In the genomic region with DNA sequence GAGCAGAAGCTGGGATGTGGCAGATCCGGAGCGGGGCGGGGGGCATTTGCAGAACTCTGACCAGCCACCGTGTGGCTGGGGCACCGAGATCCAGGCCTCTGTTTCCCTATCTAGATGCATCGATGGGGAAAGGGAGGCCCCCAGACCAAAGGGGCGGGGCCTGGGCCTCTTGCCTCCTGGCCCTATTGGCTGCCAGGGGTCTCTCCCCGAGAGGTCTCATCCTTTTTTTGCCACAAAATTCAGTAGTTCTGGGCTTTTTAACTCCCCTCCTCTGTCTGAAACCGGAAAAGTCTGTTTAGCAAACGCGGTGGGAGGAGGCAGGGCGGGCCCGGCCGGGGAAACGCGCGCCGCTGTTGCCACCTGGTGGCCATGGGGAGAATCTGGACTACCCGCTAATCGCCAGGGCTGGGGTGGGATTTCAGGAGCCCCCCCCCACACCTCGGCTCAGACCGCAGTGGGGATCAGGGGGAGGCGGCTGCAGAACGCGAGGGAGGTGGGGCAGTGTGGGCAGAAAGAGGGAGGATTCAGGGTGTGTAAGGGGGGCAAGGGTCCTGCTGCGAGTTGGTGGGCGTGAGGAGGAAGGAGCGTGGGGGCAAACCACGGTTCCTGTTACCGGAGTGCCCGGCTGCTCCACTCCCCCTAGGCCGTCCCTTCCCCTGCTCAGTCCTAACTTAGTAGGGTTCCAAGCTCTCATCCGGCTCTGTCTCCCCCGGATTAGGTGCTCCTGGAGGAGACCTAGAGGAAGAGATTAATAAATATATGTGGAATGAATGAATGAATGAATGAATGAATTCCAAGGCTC, we compare ENCODE assay signal across 8 cellular contexts. TPM values are rescaled to one million over a fixed set of nuclear protein-coding genes. Genes with fewer than 3 reads are reported as not detected.
DNase-seq lines count a peak whose midpoint lies in the region; FAIRE-seq and TF ChIP-seq lines count a peak whose summit lies in the region.

No MANE protein-coding gene starts in this region.

- H3K27ac ChIP-seq in astrocyte (ENCODE audit: low read depth, low read length): no peak overlapping the region

- no peaks in the 10 kb centered on the region for H4K20me1 ChIP-seq in astrocyte (ENCODE audit: insufficient read depth, low read length)

- H3K4me2 ChIP-seq in astrocyte (ENCODE audit: low read length): peak overlapping the region; percentile 80

- peaks cover 3% of the 10 kb centered on the region for H3K9me3 ChIP-seq in astrocyte (ENCODE audit: insufficient read depth, low read depth, low read length)

- H3K79me2 ChIP-seq in astrocyte (ENCODE audit: insufficient read depth, low read length): no peaks in the 10 kb centered on the region

- H3K36me3 ChIP-seq in astrocyte (ENCODE audit: insufficient read depth, low read length): no peaks in the 10 kb centered on the region

- H3K27me3 ChIP-seq in astrocyte (ENCODE audit: insufficient read depth, low read length): no peaks in the 10 kb centered on the region

- H3K4me1 ChIP-seq in astrocyte (ENCODE audit: insufficient read depth, low read length): no peaks in the 10 kb centered on the region

- DNase-seq in SIG-M5 treated with dmso at 0.1 percent for 504 hours (lab: John Stamatoyannopoulos, UW; ENCODE audit: unreplicated experiment): peak; percentile 78
- no peak for DNase-seq in SIG-M5 (lab: John Stamatoyannopoulos, UW)
- DNase-seq in NCI-H1417 treated with DMSO at 0.1 percent for 48 hours (lab: John Stamatoyannopoulos, UW): peak; percentile 39
- DNase-seq in T-helper 9 cell: peak; percentile 77
- peak; percentile 31 for DNase-seq in astrocyte (ENCODE audit: low read depth)
- DNase-seq in hippocampal formation (lab: John Stamatoyannopoulos, UW): peak; percentile 68 to 72
- peak; percentile 30 for DNase-seq in renal cortical epithelial cell (ENCODE audit: low read depth)
- peak; percentile 77 for DNase-seq in urothelium cell line (ENCODE audit: low spot score)

- peaks cover 27% of the 10 kb centered on the region for H3K27me3 Mint-ChIP-seq in astrocyte (ENCODE audit: low read depth, unreplicated experiment)

- H3K4me3 Mint-ChIP-seq in astrocyte (ENCODE audit: unreplicated experiment): no peak overlapping the region

- no peaks in the 10 kb centered on the region for H3K4me1 Mint-ChIP-seq in astrocyte (ENCODE audit: low read depth, unreplicated experiment)

- H3K27ac Mint-ChIP-seq in astrocyte (ENCODE audit: unreplicated experiment): no peak overlapping the region

- H3K36me3 Mint-ChIP-seq in astrocyte (ENCODE audit: low read depth, unreplicated experiment): no peaks in the 10 kb centered on the region

- H3K4me3 ChIP-seq in astrocyte (ENCODE audit: insufficient read depth, low read depth, low read length): no peak overlapping the region

- H3K9me3 Mint-ChIP-seq in astrocyte (ENCODE audit: unreplicated experiment): no peaks in the 10 kb centered on the region

- FAIRE-seq in astrocyte (lab: Jason Lieb, UNC): no peak
- FAIRE-seq in urothelium cell line (lab: Jason Lieb, UNC): peak; percentile 42

- TF ChIP-seq CTCF in astrocyte (IDR thresholded peaks at IDR 0.05; ENCODE audit: insufficient read depth, low read depth, low read length): peak; percentile 53

- peak overlapping the region; percentile 49 for H3K9ac ChIP-seq in astrocyte (ENCODE audit: low read length)

- peak overlapping the region; percentile 72 for H2AFZ ChIP-seq in astrocyte (ENCODE audit: low read depth, low read length)

RNA-seq across cellular contexts. Expression of a gene that starts 28.3 kb away (rescaled TPM):
- total RNA-seq in astrocyte: 0.07 TPM in 1 of 2 replicates, not detected in the other
- not detected in 2 replicates for total RNA-seq in renal cortical epithelial cell

RNA-seq across cellular contexts. Expression of a gene that starts 39.2 kb away (rescaled TPM):
- total RNA-seq in astrocyte (5.5 and 6.3 TPM in 2 replicates), renal cortical epithelial cell (0.35 and 5.7 TPM in 2 replicates)

RNA-seq across cellular contexts. Expression of a gene that starts 50.4 kb away (rescaled TPM):
- 2.6 and 2.8 TPM in 2 replicates for total RNA-seq in astrocyte
- 14.9 and 18.6 TPM in 2 replicates for total RNA-seq in renal cortical epithelial cell
